Comparison of ENCODE assay signal across 8 cellular contexts in the genomic region with DNA sequence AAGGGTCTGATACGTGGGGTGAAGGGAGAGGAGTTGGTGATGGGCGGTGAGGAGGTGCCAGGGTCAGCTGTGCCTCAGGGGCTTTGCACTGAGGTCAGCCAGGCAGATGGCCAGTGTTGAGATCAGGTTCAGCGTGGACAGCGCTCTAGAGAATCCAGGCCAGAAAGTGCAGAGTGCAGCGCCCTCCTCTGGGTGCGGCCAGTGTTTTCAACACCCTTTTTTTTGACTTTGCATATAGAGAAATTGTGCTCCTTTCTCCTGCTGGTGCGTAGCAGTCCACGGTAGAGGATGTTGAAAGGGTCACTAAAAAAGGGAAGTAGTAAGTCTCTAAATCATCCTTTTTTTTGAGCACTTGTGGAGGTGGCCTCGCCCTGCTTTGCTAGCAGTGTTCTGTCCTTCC. TPM values are rescaled to one million over a fixed set of nuclear protein-coding genes. Genes with fewer than 3 reads are reported as not detected.
DNase-seq lines count a peak whose midpoint lies in the region; TF ChIP-seq lines count a peak whose summit lies in the region.
"Had no signal": no experiment of that assay in that cellular context is flagged by ENCODE, and none has a peak within 500 bp of the region (broad histone marks: within the 10 kb centered on the region; RNA-seq: fewer than 3 reads in every experiment).

No MANE protein-coding gene starts in this region.

- H3K9me3 Mint-ChIP-seq in endothelial cell (ENCODE audit: unreplicated experiment) = no peaks in the 10 kb centered on the region
- H3K9me3 Mint-ChIP-seq: activated naive CD8-positive, alpha-beta T cell treated with anti-CD3 and anti-CD28 coated beads, Interleukin-2, amount 50 U/mL, for 24 hours had no signal

- intact Hi-C loops in posterior vena cava (cut with DNase I) = no loop called here

- DNase-seq in MV-4-11 (lab: John Stamatoyannopoulos, UW) = peak; percentile 91
- peak; percentile 53 for DNase-seq in endothelial cell (ENCODE audit: low spot score)
- DNase-seq in posterior vena cava (ENCODE audit: low spot score) = peak; percentile 78
- no peak for DNase-seq in stimulated activated CD4-positive, alpha-beta T cell treated with anti-CD3 and anti-CD28 coated beads, Interleukin-12 subunit alpha, Interleukin-12 subunit beta, amount 100 ng/mL, for 4 hours
- DNase-seq in foreskin fibroblast = no peak
- no peak for DNase-seq in C1 segment of cervical spinal cord (lab: John Stamatoyannopoulos, UW)
- DNase-seq: activated naive CD8-positive, alpha-beta T cell treated with anti-CD3 and anti-CD28 coated beads, Interleukin-2, amount 50 U/mL, for 24 hours had no signal

- H3K27ac Mint-ChIP-seq in endothelial cell (ENCODE audit: unreplicated experiment) = no peak overlapping the region
- H3K27ac Mint-ChIP-seq: activated naive CD8-positive, alpha-beta T cell treated with anti-CD3 and anti-CD28 coated beads, Interleukin-2, amount 50 U/mL, for 24 hours had no signal

- peaks cover 38% of the 10 kb centered on the region for H3K36me3 Mint-ChIP-seq in endothelial cell (ENCODE audit: low read depth, unreplicated experiment)

- peak overlapping the region; percentile 66 for H3K4me3 Mint-ChIP-seq in endothelial cell (ENCODE audit: unreplicated experiment)
- H3K4me3 Mint-ChIP-seq: activated naive CD8-positive, alpha-beta T cell treated with anti-CD3 and anti-CD28 coated beads, Interleukin-2, amount 50 U/mL, for 24 hours had no signal

- H3K4me1 Mint-ChIP-seq in endothelial cell (ENCODE audit: unreplicated experiment) = peaks cover 26% of the 10 kb centered on the region

- H3K4me3 ChIP-seq in GM12875 (ENCODE audit: low read depth, low read length) (no peak overlapping the region), foreskin fibroblast (ENCODE audit: low read depth in 1 of 2, low read length in 2 of 2) (no peak overlapping the region)

- H3K27me3 Mint-ChIP-seq in endothelial cell (ENCODE audit: unreplicated experiment) = peaks cover 3% of the 10 kb centered on the region
- H3K27me3 Mint-ChIP-seq: activated naive CD8-positive, alpha-beta T cell treated with anti-CD3 and anti-CD28 coated beads, Interleukin-2, amount 50 U/mL, for 24 hours had no signal

- TF ChIP-seq CTCF in GM12875 (IDR thresholded peaks at IDR 0.05; ENCODE audit: borderline replicate concordance, insufficient read depth, low read depth, low read length) = 0 out of 2 replicates have a peak, but pooled peaks have one; percentile 2
- peak; percentile 40 for TF ChIP-seq CTCF in endothelial cell (IDR thresholded peaks at IDR 0.05; ENCODE audit: unreplicated experiment)
- no peak for TF ChIP-seq CTCF in foreskin fibroblast (IDR thresholded peaks at IDR 0.05; ENCODE audit: low read depth, low read length)

RNA-seq across cellular contexts. Expression of gene BANP, which starts 53.9 kb away (rescaled TPM):
- 33.3 TPM for total RNA-seq in endothelial cell (ENCODE audit: unreplicated experiment)
- total RNA-seq in posterior vena cava = 10 to 100 TPM; 14.7 to 20.9 TPM

Comparison
In these comparisons a context has a peak if more than half of its experiments do, and no peak if none do; other contexts are left out.
1. DNase-seq: peak in MV-4-11 (single experiment), endothelial cell (single experiment) and posterior vena cava (single experiment); none in stimulated activated CD4-positive, alpha-beta T cell treated with anti-CD3 and anti-CD28 coated beads, Interleukin-12 subunit alpha, Interleukin-12 subunit beta, amount 100 ng/mL, for 4 hours (single experiment), foreskin fibroblast (0 of 2) and C1 segment of cervical spinal cord (0 of 14).